In genomic region chr3:13427662-13428603, GRCh38 we compare ENCODE assay signal across 17 cellular contexts. TPM values are rescaled to one million over a fixed set of nuclear protein-coding genes. Genes with fewer than 3 reads are reported as not detected.
DNase-seq lines count a peak whose midpoint lies in the region; ATAC-seq and FAIRE-seq lines count a peak whose summit lies in the region.
"Had no signal": no experiment of that assay in that cellular context is flagged by ENCODE, and none has a peak within 500 bp of the region (broad histone marks: within the 10 kb centered on the region; RNA-seq: fewer than 3 reads in every experiment).

No MANE protein-coding gene starts in this region.

- DNase-seq in activated T-cell treated with anti-CD3 and anti-CD28 coated beads for 4 hours (peak; percentile 27), NCI-H82 (lab: John Stamatoyannopoulos, UW) (peak; percentile 79), small intestine (peak; percentile 24), NK-92 (lab: John Stamatoyannopoulos, UW; ENCODE audit: unreplicated experiment) (no peak)
- DNase-seq in activated T-cell treated with anti-CD3 and anti-CD28 coated beads, Interleukin-2, amount 50 U/mL, for 1 hour, result no peak
- DNase-seq: adrenal gland, dermis blood vessel endothelial cell, foreskin fibroblast, GF-D8, NCI-H1694 treated with DMSO at 0.1 percent for 48 hours, sigmoid colon had no signal

- 85 to 88% (median 86%) methylated on average over 12 of the region's 12 CpGs for WGBS in small intestine, 3 donors

- H3K4me3 ChIP-seq in small intestine (ENCODE audit: low read depth in 1 of 2, low read length in 2 of 2), result no peak overlapping the region
- H3K4me3 ChIP-seq: adrenal gland, sigmoid colon had no signal

- FAIRE-seq in small intestine (lab: Jason Lieb, UNC), result no peak
- FAIRE-seq: islet of Langerhans, urothelium cell line had no signal

- no peaks in the 10 kb centered on the region for H3K9me3 ChIP-seq in small intestine (ENCODE audit: control insufficient read depth, low read depth)
- H3K9me3 ChIP-seq: adrenal gland, sigmoid colon had no signal

- H3K4me1 ChIP-seq in small intestine (ENCODE audit: control insufficient read depth in 2 of 2, insufficient read depth in 1 of 2, low read depth in 1 of 2, low read length in 1 of 2), result peaks cover 0 to 3% of the 10 kb centered on the region in 2 donors
- H3K4me1 ChIP-seq: adrenal gland, sigmoid colon had no signal

- H3K27ac Mint-ChIP-seq in activated T-helper 17 cell treated with anti-CD3 and anti-CD28 coated beads, Interleukin-2, amount 50 U/mL, for 72 hours, result peak overlapping the region; percentile 88
- H3K27ac Mint-ChIP-seq: nephron had no signal

- H3K9me3 Mint-ChIP-seq in activated T-helper 17 cell treated with anti-CD3 and anti-CD28 coated beads, Interleukin-2, amount 50 U/mL, for 72 hours, result no peaks in the 10 kb centered on the region

- H3K4me1 Mint-ChIP-seq in activated T-helper 17 cell treated with anti-CD3 and anti-CD28 coated beads, Interleukin-2, amount 50 U/mL, for 72 hours, result peaks cover 7% of the 10 kb centered on the region
- H3K4me1 Mint-ChIP-seq: nephron had no signal

- no peaks in the 10 kb centered on the region for H3K27me3 ChIP-seq in small intestine (ENCODE audit: control insufficient read depth in 2 of 2, insufficient read depth in 2 of 2, low read length in 2 of 2)
- H3K27me3 ChIP-seq: adrenal gland, sigmoid colon had no signal

- peak; percentile 91 for ATAC-seq in activated T-helper 17 cell treated with anti-CD3 and anti-CD28 coated beads, Interleukin-2, amount 50 U/mL, for 72 hours (replicated peaks)
- no peak for ATAC-seq in HG03460 (IDR thresholded peaks at IDR 0.05; ENCODE audit: unreplicated experiment)
- no peak for ATAC-seq in GM19455 (IDR thresholded peaks at IDR 0.05; ENCODE audit: unreplicated experiment)

- peak overlapping the region; percentile 65 for H3K4me3 Mint-ChIP-seq in activated T-helper 17 cell treated with anti-CD3 and anti-CD28 coated beads, Interleukin-2, amount 50 U/mL, for 72 hours
- H3K4me3 Mint-ChIP-seq: nephron had no signal

- no peaks in the 10 kb centered on the region for H3K36me3 ChIP-seq in small intestine (ENCODE audit: control insufficient read depth in 2 of 2, insufficient read depth in 2 of 2, low read length in 2 of 2)
- H3K36me3 ChIP-seq: adrenal gland, sigmoid colon had no signal

- no peaks in the 10 kb centered on the region for H3K27me3 Mint-ChIP-seq in activated T-helper 17 cell treated with anti-CD3 and anti-CD28 coated beads, Interleukin-2, amount 50 U/mL, for 72 hours

- no peak overlapping the region for H3K27ac ChIP-seq in small intestine (ENCODE audit: low read depth in 1 of 2, low read length in 1 of 2)
- H3K27ac ChIP-seq: adrenal gland, sigmoid colon had no signal

- H3K36me3 Mint-ChIP-seq in activated T-helper 17 cell treated with anti-CD3 and anti-CD28 coated beads, Interleukin-2, amount 50 U/mL, for 72 hours (ENCODE audit: low read depth), result no peaks in the 10 kb centered on the region

RNA-seq across cellular contexts. Expression of gene NUP210, which starts 7.8 kb away (rescaled TPM):
- 100 to 1,000 TPM in 1 of 2 donors, 10 to 100 TPM in 1; 86.9 to 146 TPM for total RNA-seq in activated T-helper 17 cell treated with anti-CD3 and anti-CD28 coated beads, Interleukin-2, amount 50 U/mL, for 72 hours
- 10 to 100 TPM in 1 of 3 donors, under 1 TPM in 2; 0.22 to 10.5 (median 0.81) TPM for polyA plus RNA-seq in small intestine

RNA-seq across cellular contexts. Expression of gene HDAC11, which starts 52.2 kb away (rescaled TPM):
- 1 to 10 TPM; 3.6 to 5.4 TPM for total RNA-seq in activated T-helper 17 cell treated with anti-CD3 and anti-CD28 coated beads, Interleukin-2, amount 50 U/mL, for 72 hours
- 10 to 100 TPM; 12.4 to 19.4 (median 18.1) TPM for polyA plus RNA-seq in small intestine

Comparison
In these comparisons a context has a peak if more than half of its experiments do, and no peak if none do; other contexts are left out.
1. DNase-seq: peak in activated T-cell treated with anti-CD3 and anti-CD28 coated beads for 4 hours (single experiment), NCI-H82 (single experiment) and small intestine (single experiment); none in activated T-cell treated with anti-CD3 and anti-CD28 coated beads, Interleukin-2, amount 50 U/mL, for 1 hour (single experiment) and NK-92 (single experiment).